ENCODE assay signal across 1 cellular context in the genomic region with DNA sequence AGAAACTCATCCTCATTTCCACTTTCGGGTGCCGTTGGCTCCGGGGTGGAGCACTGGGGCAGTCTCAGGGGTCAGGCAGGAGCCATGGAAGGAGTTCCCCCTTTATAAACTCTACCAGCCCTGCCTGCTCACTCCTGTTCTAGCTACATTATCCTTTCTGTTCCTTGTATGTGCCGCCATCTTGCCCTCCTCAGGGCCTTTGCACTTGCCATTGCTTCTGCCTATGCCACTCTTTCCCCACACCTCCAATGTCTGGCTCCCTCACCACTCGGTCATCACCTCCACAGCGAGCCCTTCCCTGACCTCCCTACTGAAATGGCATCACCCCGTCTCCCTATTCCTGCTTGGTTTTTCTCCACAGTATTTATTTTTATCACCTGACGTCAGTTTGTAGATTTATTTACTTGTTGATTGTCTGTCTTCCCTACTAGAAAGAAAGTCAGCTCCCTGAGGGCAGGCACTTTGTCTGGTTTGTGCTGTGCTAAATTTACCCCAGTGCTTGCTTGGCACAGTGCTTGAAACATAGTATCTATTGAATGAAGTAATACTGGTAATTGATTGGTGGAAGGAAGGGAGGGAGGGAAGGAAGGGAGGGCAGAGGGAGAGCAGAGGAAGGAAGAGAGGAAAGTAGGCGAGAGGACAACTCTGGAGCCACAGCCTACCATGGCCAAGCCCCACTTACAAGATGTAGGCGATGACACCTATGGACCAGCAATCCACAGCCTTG.
TF ChIP-seq lines count a peak whose summit lies in the region.

No MANE protein-coding gene starts in this region.

TF ChIP-seq in HepG2, 621 proteins besides CTCF, POLR2A, EP300 and RAD21:
- TF ChIP-seq RBFOX2 (IDR thresholded peaks at IDR 0.05; ENCODE audit: low read depth, low read length) (0 out of 2 replicates have a peak, but pooled peaks have one; percentile 16), CEBPB (IDR thresholded peaks at IDR 0.05; ENCODE audit: borderline replicate concordance, low read depth, low read length) (no peak), SIN3A (IDR thresholded peaks at IDR 0.05; ENCODE audit: borderline replicate concordance, low read depth, low read length) (no peak), ZNF180 (CRISPR knock-in tag; IDR thresholded peaks at IDR 0.05; ENCODE audit: borderline replicate concordance, low read depth) (no peak)
- TF ChIP-seq, protein P1, sequence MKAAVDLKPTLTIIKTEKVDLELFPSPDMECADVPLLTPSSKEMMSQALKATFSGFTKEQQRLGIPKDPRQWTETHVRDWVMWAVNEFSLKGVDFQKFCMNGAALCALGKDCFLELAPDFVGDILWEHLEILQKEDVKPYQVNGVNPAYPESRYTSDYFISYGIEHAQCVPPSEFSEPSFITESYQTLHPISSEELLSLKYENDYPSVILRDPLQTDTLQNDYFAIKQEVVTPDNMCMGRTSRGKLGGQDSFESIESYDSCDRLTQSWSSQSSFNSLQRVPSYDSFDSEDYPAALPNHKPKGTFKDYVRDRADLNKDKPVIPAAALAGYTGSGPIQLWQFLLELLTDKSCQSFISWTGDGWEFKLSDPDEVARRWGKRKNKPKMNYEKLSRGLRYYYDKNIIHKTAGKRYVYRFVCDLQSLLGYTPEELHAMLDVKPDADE (CRISPR knock-in tag; IDR thresholded peaks at IDR 0.05): no peak
